In genomic region chr17:82524540-82524939, GRCh38 we compare ENCODE assay signal across 11 cellular contexts. TPM values are rescaled to one million over a fixed set of nuclear protein-coding genes. Genes with fewer than 3 reads are reported as not detected.
DNase-seq lines count a peak whose midpoint lies in the region; ATAC-seq, FAIRE-seq and TF ChIP-seq lines count a peak whose summit lies in the region.
"Had no signal": no experiment of that assay in that cellular context is flagged by ENCODE, and none has a peak within 500 bp of the region (broad histone marks: within the 10 kb centered on the region; RNA-seq: fewer than 3 reads in every experiment).

No MANE protein-coding gene starts in this region.

- H3K27me3 ChIP-seq in GM12878 (replicated peaks in 1 of 2; ENCODE audit: control insufficient read depth in 2 of 2, insufficient read depth in 2 of 2, low read length in 1 of 2): no peaks in the 10 kb centered on the region
- H3K27me3 ChIP-seq in parathyroid adenoma (ENCODE audit: control insufficient read depth, insufficient read depth, low read length): no peaks in the 10 kb centered on the region

- H3K4me2 ChIP-seq in GM12878 (ENCODE audit: control insufficient read depth, insufficient read depth) (peak overlapping the region; percentile 26), parathyroid adenoma (ENCODE audit: low read length) (no peak overlapping the region)

- peak overlapping the region; percentile 14; the same call in 1 of the 2 replicates for H3K9ac ChIP-seq in GM12878 (ENCODE audit: control insufficient read depth, insufficient read depth, low read length)
- H3K9ac ChIP-seq in parathyroid adenoma: no peak overlapping the region

- no peak for ATAC-seq in GM12878
- ATAC-seq in GM18498 (IDR thresholded peaks at IDR 0.05; ENCODE audit: unreplicated experiment): no peak

- no peak for TF ChIP-seq POLR2A in GM12878 (IDR thresholded peaks at IDR 0.05; ENCODE audit: low read depth, low read length)

- H3K27ac ChIP-seq in GM12878 (ENCODE audit: control insufficient read depth, insufficient read depth) (no peak overlapping the region), parathyroid adenoma (peak overlapping the region; percentile 37)

- no peak for FAIRE-seq in GM12878 (lab: Jason Lieb, UNC)
- FAIRE-seq: islet of Langerhans had no signal

- peaks cover 0 to 12% of the 10 kb centered on the region in 2 experiments; a peak in 2 of 4 replicates for H3K36me3 ChIP-seq in GM12878 (ENCODE audit: control insufficient read depth in 2 of 2, insufficient read depth in 2 of 2, low read length in 1 of 2)
- H3K36me3 ChIP-seq in parathyroid adenoma (ENCODE audit: control insufficient read depth, insufficient read depth, low read length): no peaks in the 10 kb centered on the region

- RAD21 ChIA-PET in GM12878 (lab: Charles Lee; ENCODE audit: unreplicated experiment): no interaction called here

- H3K79me2 ChIP-seq in GM12878 (ENCODE audit: control insufficient read depth, insufficient read depth, low read length) (peaks cover 82% of the 10 kb centered on the region), parathyroid adenoma (peaks cover 55% of the 10 kb centered on the region)

- H3K9me3 ChIP-seq in GM12878 (replicated peaks; ENCODE audit: control insufficient read depth, insufficient read depth, low read length) (no peaks in the 10 kb centered on the region), parathyroid adenoma (ENCODE audit: control insufficient read depth, low read length) (no peaks in the 10 kb centered on the region)

- TF ChIP-seq RAD21 in GM12878 (IDR thresholded peaks at IDR 0.05; ENCODE audit: insufficient read depth, low read depth, low read length): no peak

- H3K4me1 ChIP-seq in GM12878 (ENCODE audit: control insufficient read depth, insufficient read depth, low read length) (peaks cover 11% of the 10 kb centered on the region), parathyroid adenoma (peaks cover 41% of the 10 kb centered on the region)

- H4K20me1 ChIP-seq in GM12878 (ENCODE audit: control insufficient read depth, insufficient read depth): peaks cover 10% of the 10 kb centered on the region

- no peak overlapping the region for H3K4me3 ChIP-seq in GM12878
- no peak overlapping the region for H3K4me3 ChIP-seq in parathyroid adenoma (ENCODE audit: low read depth, low read length)

- SMC1A ChIA-PET in GM12878 (lab: Charles Lee; ENCODE audit: uncharacterized antibody, unreplicated experiment): interaction anchor here (3.4 kb wide), 1 partner anchor 11 kb away, joined by 17 read pairs; no protein-coding TSS in a partner anchor

- POLR2A ChIA-PET in GM12878 (lab: Charles Lee): interaction anchor here (0.6 kb wide), 1 partner anchor 9 kb away, joined by 5 read pairs; no protein-coding TSS in a partner anchor

- 71% methylated on average over 4 of the region's 4 CpGs for WGBS in GM12878 (ENCODE audit: insufficient coverage, insufficient replicate concordance, low lambda C conversion rate, missing lambda C conversion rate)

- no peak overlapping the region for H2AFZ ChIP-seq in GM12878 (ENCODE audit: control insufficient read depth, low read depth, low read length)
- no peak overlapping the region for H2AFZ ChIP-seq in parathyroid adenoma

- no peak for TF ChIP-seq CTCF in GM12878 (IDR thresholded peaks at IDR 0.05 in 2 of 3, conservative IDR thresholded peaks at IDR 0.05 in 1 of 3; ENCODE audit: control insufficient read depth in 2 of 3, extremely low read depth in 1 of 3, insufficient read depth in 1 of 3, low read depth in 3 of 3, low read length in 3 of 3)
- TF ChIP-seq CTCF in parathyroid adenoma (IDR thresholded peaks at IDR 0.05): no peak

- BruUV-seq in GM12878 (replicated peaks; lab: Mats Ljungman, UMichigan): TSS peak; percentile 19

- no peak for TF ChIP-seq EP300 in GM12878 (IDR thresholded peaks at IDR 0.05; ENCODE audit: borderline replicate concordance in 1 of 2, control insufficient read depth in 1 of 2, low read depth in 2 of 2, low read length in 2 of 2)

- CTCF ChIA-PET in GM12878 (lab: Yijun Ruan, JAX): interaction anchor here (0.9 to 3.3 kb wide), 2 partner anchors 12 to 27 kb away, joined by 3 to 19 read pairs; no protein-coding TSS in a partner anchor

- peak; percentile 38 for DNase-seq in DMS79 (lab: John Stamatoyannopoulos, UW)
- DNase-seq in NCI-H2081 (lab: John Stamatoyannopoulos, UW): peak; percentile 89 to 93
- no peak for DNase-seq in GM12878 (ENCODE audit: low read depth, low spot score)
- DNase-seq in DMS53 treated with DMSO at 0.1 percent for 48 hours (lab: John Stamatoyannopoulos, UW; ENCODE audit: unreplicated experiment): no peak
- no peak for DNase-seq in activated naive CD4-positive, alpha-beta T cell treated with anti-CD3 and anti-CD28 coated beads, Interleukin-2, amount 50 U/mL, for 16 hours
- DNase-seq: activated CD4-positive, alpha-beta memory T cell treated with anti-CD3 and anti-CD28 coated beads for 36 hours; GF-D8; RPMI8226 had no signal

- intact Hi-C loops in GM12878 (cut with micrococcal nuclease; ENCODE audit: unreplicated experiment): no loop called here

- in situ Hi-C loops in GM12878 (cut with MboI): no loop called here

TF ChIP-seq in GM12878, 131 proteins besides CTCF, POLR2A, EP300 and RAD21:
- TF ChIP-seq MAX (IDR thresholded peaks at IDR 0.05; ENCODE audit: low read depth, low read length) (no peak), MYB (IDR thresholded peaks at IDR 0.05; ENCODE audit: borderline replicate concordance, low read depth, low read length) (no peak), CUX1 (IDR thresholded peaks at IDR 0.05; ENCODE audit: insufficient replicate concordance, low read depth, low read length) (no peak), ZNF217 (IDR thresholded peaks at IDR 0.05) (no peak), ZSCAN29 (IDR thresholded peaks at IDR 0.05) (no peak)

RNA-seq across cellular contexts. Expression of gene FOXK2, which starts 5.0 kb away (rescaled TPM):
- total RNA-seq in GM12878 (2013; cell fraction: nucleolus; rRNA removed): 85.5 and 97.1 TPM in 2 replicates
- total RNA-seq in GM12878 (2014; rRNA removed) (32.2 and 35.9 TPM in 2 replicates), GM12878 (2014; rRNA removed; fragmentation: Illumina TruSeq; extraction: Trizol) (32.3 and 32.9 TPM in 2 replicates), GM12878 (2021) (56.8 and 58.3 TPM in 2 replicates)
- polyA plus RNA-seq in GM12878 (2011; ENCODE audit: low read depth): 10.7 TPM
- polyA plus RNA-seq in GM12878 (2011; rRNA removed) (26.8 and 36.6 TPM in 2 replicates), GM12878 (2014; fragmentation: Illumina TruSeq; extraction: Trizol) (23.0 and 39.7 TPM in 2 replicates), GM12878 (2014; fragmentation: Nextera tagmentation; extraction: Ambion mirVana) (1 to 10 TPM; 2.4 to 3.8 TPM), GM12878 (2014; rRNA removed) (38.3 and 42.3 TPM in 2 replicates), GM12878 (2016; fragmentation: Nextera tagmentation; extraction: Ambion mirVana) (1 to 10 TPM; 2.7 to 5.6 TPM)
- polyA plus RNA-seq in GM12878 (2011; cell fraction: cytosol; rRNA removed): 26.3 and 29.4 TPM in 2 replicates
- polyA plus RNA-seq in GM12878 (2011; cell fraction: nucleus; rRNA removed): 32.3 and 46.0 TPM in 2 replicates
- 20.2 and 24.0 TPM in 2 replicates for polyA plus RNA-seq in GM12878 (2012)
- 27.4 and 46.1 TPM in 2 replicates for polyA minus RNA-seq in GM12878 (2011; rRNA and poly(A)+ RNA removed)
- 31.4 and 38.8 TPM in 2 replicates for polyA minus RNA-seq in GM12878 (2011; cell fraction: cytosol; rRNA and poly(A)+ RNA removed)
- 23.0 and 45.1 TPM in 2 replicates for polyA minus RNA-seq in GM12878 (2011; cell fraction: nucleus; rRNA and poly(A)+ RNA removed)

Comparison
In these comparisons a context has a peak if more than half of its experiments do, and no peak if none do; other contexts are left out.
1. DNase-seq: peak in DMS79 (single experiment) and NCI-H2081 (2 of 2); none in GM12878 (single experiment), DMS53 treated with DMSO at 0.1 percent for 48 hours (single experiment) and activated naive CD4-positive, alpha-beta T cell treated with anti-CD3 and anti-CD28 coated beads, Interleukin-2, amount 50 U/mL, for 16 hours (single experiment).